Comparison of ENCODE assay signal across 8 cellular contexts in genomic region chr18:59139291-59139614, GRCh38. TPM values are rescaled to one million over a fixed set of nuclear protein-coding genes. Genes with fewer than 3 reads are reported as not detected.
DNase-seq lines count a peak whose midpoint lies in the region; TF ChIP-seq lines count a peak whose summit lies in the region.

No MANE protein-coding gene starts in this region.

- no peak overlapping the region for H2BK15ac ChIP-seq in neuronal stem cell (ENCODE audit: low read length)

- peaks cover 5% of the 10 kb centered on the region for H4K20me1 ChIP-seq in Loucy (ENCODE audit: insufficient read depth, low read length, poor library complexity, severe bottlenecking)

- no peaks in the 10 kb centered on the region for H3K36me3 ChIP-seq in Loucy (ENCODE audit: insufficient read depth, low read length)
- H3K36me3 ChIP-seq in neuronal stem cell (replicated peaks in 1 of 2; ENCODE audit: control insufficient read depth in 2 of 2, insufficient read depth in 2 of 2, low read length in 2 of 2) = no peaks in the 10 kb centered on the region

- H3K9me3 ChIP-seq in Loucy (ENCODE audit: insufficient read depth, low read depth, low read length) = no peaks in the 10 kb centered on the region
- H3K9me3 ChIP-seq in neuronal stem cell (replicated peaks in 1 of 2; ENCODE audit: control insufficient read depth in 2 of 2, insufficient read depth in 1 of 2, low read depth in 1 of 2, low read length in 2 of 2) = no peaks in the 10 kb centered on the region

- H2AFZ ChIP-seq in Loucy (ENCODE audit: low read length) (peak overlapping the region; percentile 88), neuronal stem cell (ENCODE audit: low read length) (peak overlapping the region; percentile 98)

- H3K4me2 ChIP-seq in Loucy (ENCODE audit: low read depth, low read length, poor library complexity, severe bottlenecking) (peak overlapping the region; percentile 17), neuronal stem cell (ENCODE audit: insufficient read depth, low read length, poor library complexity, severe bottlenecking) (peak overlapping the region; percentile 54)

- peak overlapping the region; percentile 68 for H3K9ac ChIP-seq in Loucy (ENCODE audit: low read depth, low read length, poor library complexity, severe bottlenecking)
- no peak overlapping the region for H3K9ac ChIP-seq in neuronal stem cell (ENCODE audit: low read depth, low read length, poor library complexity)

- H3K4ac ChIP-seq in neuronal stem cell (ENCODE audit: low read length) = no peak overlapping the region

- H3K79me2 ChIP-seq in Loucy (ENCODE audit: insufficient read depth, low read length) = 0 out of 2 replicates have a peak, but pooled peaks cover 8% of the 10 kb centered on the region

- no peak overlapping the region for H3K23ac ChIP-seq in neuronal stem cell (ENCODE audit: low read depth, low read length, poor library complexity)

- H3K4me1 ChIP-seq in Loucy (ENCODE audit: insufficient read depth, low read length, poor library complexity, severe bottlenecking) (peaks cover 18% of the 10 kb centered on the region), neuronal stem cell (ENCODE audit: control insufficient read depth in 2 of 2, insufficient read depth in 1 of 2, low read depth in 1 of 2, low read length in 2 of 2) (peaks cover 5 to 18% of the 10 kb centered on the region in 2 donors)

- H3K9me2 ChIP-seq in Loucy (replicated peaks; ENCODE audit: low read depth, low read length) = no peaks in the 10 kb centered on the region

- H3K79me1 ChIP-seq in neuronal stem cell (ENCODE audit: low read depth, low read length) = no peaks in the 10 kb centered on the region

- DNase-seq in DMS79 treated with DMSO at 0.1 percent for 48 hours (lab: John Stamatoyannopoulos, UW) (peak; percentile 97), GOT3 (lab: John Stamatoyannopoulos, UW) (peak; percentile 58), activated gamma-delta T cell (lab: John Stamatoyannopoulos, UW) (peak; percentile 68), foreskin fibroblast (peak; percentile 74 to 93), neuronal stem cell (ENCODE audit: low spot score) (peak; percentile 83), substantia nigra (lab: John Stamatoyannopoulos, UW) (peak in 37 of 49 donors; percentile 61 to 98 (median 87))

- H4K91ac ChIP-seq in neuronal stem cell (ENCODE audit: low read depth, low read length, poor library complexity) = no peak overlapping the region

- H2BK12ac ChIP-seq in neuronal stem cell (ENCODE audit: low read length) = no peak overlapping the region

- peak; percentile 75; the same call in 1 of the 2 replicates for TF ChIP-seq POLR2A in Raji (IDR thresholded peaks at IDR 0.05; ENCODE audit: insufficient read depth, low read depth, low read length)

- TF ChIP-seq CTCF in Loucy (conservative IDR thresholded peaks at IDR 0.05; ENCODE audit: low read length) (no peak), foreskin fibroblast (IDR thresholded peaks at IDR 0.05; ENCODE audit: low read depth, low read length) (no peak)

- no peaks in the 10 kb centered on the region for H3F3A ChIP-seq in Loucy (ENCODE audit: low read depth)

- H2AK5ac ChIP-seq in neuronal stem cell (ENCODE audit: low read depth, low read length) = no peak overlapping the region

- no peak overlapping the region for H3K14ac ChIP-seq in neuronal stem cell (ENCODE audit: low read length)

- H4K8ac ChIP-seq in neuronal stem cell (ENCODE audit: low read depth, low read length) = no peak overlapping the region

- no peak overlapping the region for H2BK5ac ChIP-seq in neuronal stem cell (ENCODE audit: low read length)

- no CpG with 5 or more reads among the region's 15 CpGs for WGBS in neuronal stem cell (ENCODE audit: extremely low coverage in 2 of 2, insufficient read length in 2 of 2, insufficient replicate concordance in 1 of 2), 2 donors

- no peaks in the 10 kb centered on the region for H3K27me3 ChIP-seq in Loucy (ENCODE audit: insufficient read depth, low read length, poor library complexity, severe bottlenecking)
- peaks cover 0 to 19% (median 0%) of the 10 kb centered on the region in 3 experiments for H3K27me3 ChIP-seq in neuronal stem cell (ENCODE audit: control insufficient read depth in 3 of 3, insufficient read depth in 3 of 3, low read depth in 1 of 3, low read length in 3 of 3)

- H3K27ac ChIP-seq in neuronal stem cell (replicated peaks; ENCODE audit: low read length) (peak overlapping the region; percentile 88), substantia nigra (ENCODE audit: low read depth, low read length, poor library complexity, severe bottlenecking) (peak overlapping the region; percentile 91)

- peak overlapping the region; percentile 90 for H3K18ac ChIP-seq in neuronal stem cell (ENCODE audit: low read length)

- no peak overlapping the region for H2BK120ac ChIP-seq in neuronal stem cell (ENCODE audit: low read depth, low read length)

- H3K4me3 ChIP-seq in Loucy (ENCODE audit: low read length, poor library complexity, severe bottlenecking) = peak overlapping the region; percentile 92
- peak overlapping the region; percentile 80 to 85 for H3K4me3 ChIP-seq in foreskin fibroblast (ENCODE audit: low read depth in 1 of 2, low read length in 2 of 2)
- peak overlapping the region; percentile 80 to 93 for H3K4me3 ChIP-seq in neuronal stem cell (ENCODE audit: low read length in 2 of 2)

RNA-seq across cellular contexts. Expression of gene SEC11C, which starts 0.4 kb away (rescaled TPM):
- 67.4 TPM for polyA plus RNA-seq in neuronal stem cell (2013, experiment 1 of 2)
- polyA plus RNA-seq in neuronal stem cell (2013, experiment 2 of 2) = 68.5 TPM

Comparison
In these comparisons a context has a peak if more than half of its experiments do, and no peak if none do; other contexts are left out.
1. Peak in every context shown above with its lines: DNase-seq, H3K4me3 ChIP-seq and H3K27ac ChIP-seq.